1 cellular context compared by ENCODE assay signal in the genomic region with DNA sequence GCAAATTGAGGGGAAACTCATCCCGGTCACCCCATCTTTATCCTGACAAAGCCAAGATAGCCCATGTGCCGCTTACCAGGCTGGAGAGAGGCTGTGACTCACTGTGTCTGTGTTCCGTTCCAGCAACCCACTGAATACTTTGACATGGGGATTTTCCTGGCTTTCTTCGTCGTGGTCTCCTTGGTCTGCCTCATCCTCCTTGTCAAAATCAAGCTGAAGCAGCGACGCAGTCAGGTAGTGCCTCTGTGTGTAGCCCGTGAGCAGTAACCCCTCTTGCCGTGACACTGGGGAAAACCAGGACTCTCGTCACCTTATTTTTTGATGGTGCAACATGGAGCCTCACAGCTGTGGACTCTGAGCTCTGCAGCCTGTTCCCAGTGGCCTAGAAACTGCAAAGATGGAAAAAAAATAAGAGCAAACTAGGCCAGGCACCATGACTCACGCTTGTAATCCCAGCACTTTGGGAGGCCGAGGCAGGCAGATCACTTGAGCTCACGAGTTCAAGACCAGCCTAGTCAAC.
A peak's percentile ranks its signal among the peaks of the same experiment; 100 is the strongest.
TF ChIP-seq lines count a peak whose summit lies in the region.

No MANE protein-coding gene starts in this region.

TF ChIP-seq in HepG2, 621 proteins besides CTCF, POLR2A, EP300 and RAD21 (continued from another document):
- TF ChIP-seq, protein P1, sequence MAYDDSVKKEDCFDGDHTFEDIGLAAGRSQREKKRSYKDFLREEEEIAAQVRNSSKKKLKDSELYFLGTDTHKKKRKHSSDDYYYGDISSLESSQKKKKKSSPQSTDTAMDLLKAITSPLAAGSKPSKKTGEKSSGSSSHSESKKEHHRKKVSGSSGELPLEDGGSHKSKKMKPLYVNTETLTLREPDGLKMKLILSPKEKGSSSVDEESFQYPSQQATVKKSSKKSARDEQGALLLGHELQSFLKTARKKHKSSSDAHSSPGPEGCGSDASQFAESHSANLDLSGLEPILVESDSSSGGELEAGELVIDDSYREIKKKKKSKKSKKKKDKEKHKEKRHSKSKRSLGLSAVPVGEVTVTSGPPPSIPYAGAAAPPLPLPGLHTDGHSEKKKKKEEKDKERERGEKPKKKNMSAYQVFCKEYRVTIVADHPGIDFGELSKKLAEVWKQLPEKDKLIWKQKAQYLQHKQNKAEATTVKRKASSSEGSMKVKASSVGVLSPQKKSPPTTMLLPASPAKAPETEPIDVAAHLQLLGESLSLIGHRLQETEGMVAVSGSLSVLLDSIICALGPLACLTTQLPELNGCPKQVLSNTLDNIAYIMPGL (CRISPR knock-in tag; IDR thresholded peaks at IDR 0.05; ENCODE audit: borderline replicate concordance in 1 of 2, low read depth in 1 of 2): no peak
- TF ChIP-seq CEBPB (IDR thresholded peaks at IDR 0.05; ENCODE audit: borderline replicate concordance, low read depth, low read length): peak; percentile 69; the same call in 1 of the 2 replicates
- TF ChIP-seq KLF12 (CRISPR knock-in tag; IDR thresholded peaks at IDR 0.05; ENCODE audit: borderline replicate concordance): no peak
- no peak for TF ChIP-seq ZFP36L1 (CRISPR knock-in tag; IDR thresholded peaks at IDR 0.05)
- TF ChIP-seq SAP130 (CRISPR knock-in tag; IDR thresholded peaks at IDR 0.05; ENCODE audit: low read depth): 0 out of 2 replicates have a peak, but pooled peaks have one; percentile 19
- no peak for TF ChIP-seq NFIB (CRISPR knock-in tag; IDR thresholded peaks at IDR 0.05; ENCODE audit: borderline replicate concordance)
- no peak for TF ChIP-seq NAIF1 (CRISPR knock-in tag; IDR thresholded peaks at IDR 0.05; ENCODE audit: borderline replicate concordance)
- no peak for TF ChIP-seq ZBTB20 (CRISPR knock-in tag; IDR thresholded peaks at IDR 0.05; ENCODE audit: borderline replicate concordance, low read depth)
- no peak for TF ChIP-seq XRCC5 (optimal IDR thresholded peaks at IDR 0.05; ENCODE audit: low read length)
- TF ChIP-seq RBM22 (optimal IDR thresholded peaks at IDR 0.05; ENCODE audit: low read length): peak; percentile 64
- no peak for TF ChIP-seq ZSCAN29 (CRISPR knock-in tag; conservative IDR thresholded peaks at IDR 0.05)
- TF ChIP-seq KDM3A (CRISPR knock-in tag; IDR thresholded peaks at IDR 0.05; ENCODE audit: low read depth): no peak
- no peak for TF ChIP-seq SP2 (CRISPR knock-in tag; IDR thresholded peaks at IDR 0.05)
- TF ChIP-seq ZNF335 (CRISPR knock-in tag; IDR thresholded peaks at IDR 0.05): no peak
- TF ChIP-seq, protein P2, sequence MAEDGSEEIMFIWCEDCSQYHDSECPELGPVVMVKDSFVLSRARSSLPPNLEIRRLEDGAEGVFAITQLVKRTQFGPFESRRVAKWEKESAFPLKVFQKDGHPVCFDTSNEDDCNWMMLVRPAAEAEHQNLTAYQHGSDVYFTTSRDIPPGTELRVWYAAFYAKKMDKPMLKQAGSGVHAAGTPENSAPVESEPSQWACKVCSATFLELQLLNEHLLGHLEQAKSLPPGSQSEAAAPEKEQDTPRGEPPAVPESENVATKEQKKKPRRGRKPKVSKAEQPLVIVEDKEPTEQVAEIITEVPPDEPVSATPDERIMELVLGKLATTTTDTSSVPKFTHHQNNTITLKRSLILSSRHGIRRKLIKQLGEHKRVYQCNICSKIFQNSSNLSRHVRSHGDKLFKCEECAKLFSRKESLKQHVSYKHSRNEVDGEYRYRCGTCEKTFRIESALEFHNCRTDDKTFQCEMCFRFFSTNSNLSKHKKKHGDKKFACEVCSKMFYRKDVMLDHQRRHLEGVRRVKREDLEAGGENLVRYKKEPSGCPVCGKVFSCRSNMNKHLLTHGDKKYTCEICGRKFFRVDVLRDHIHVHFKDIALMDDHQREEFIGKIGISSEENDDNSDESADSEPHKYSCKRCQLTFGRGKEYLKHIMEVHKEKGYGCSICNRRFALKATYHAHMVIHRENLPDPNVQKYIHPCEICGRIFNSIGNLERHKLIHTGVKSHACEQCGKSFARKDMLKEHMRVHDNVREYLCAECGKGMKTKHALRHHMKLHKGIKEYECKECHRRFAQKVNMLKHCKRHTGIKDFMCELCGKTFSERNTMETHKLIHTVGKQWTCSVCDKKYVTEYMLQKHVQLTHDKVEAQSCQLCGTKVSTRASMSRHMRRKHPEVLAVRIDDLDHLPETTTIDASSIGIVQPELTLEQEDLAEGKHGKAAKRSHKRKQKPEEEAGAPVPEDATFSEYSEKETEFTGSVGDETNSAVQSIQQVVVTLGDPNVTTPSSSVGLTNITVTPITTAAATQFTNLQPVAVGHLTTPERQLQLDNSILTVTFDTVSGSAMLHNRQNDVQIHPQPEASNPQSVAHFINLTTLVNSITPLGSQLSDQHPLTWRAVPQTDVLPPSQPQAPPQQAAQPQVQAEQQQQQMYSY (CRISPR knock-in tag; IDR thresholded peaks at IDR 0.05): no peak
- no peak for TF ChIP-seq TRIM24 (CRISPR knock-in tag; IDR thresholded peaks at IDR 0.05)
- TF ChIP-seq, protein P3, sequence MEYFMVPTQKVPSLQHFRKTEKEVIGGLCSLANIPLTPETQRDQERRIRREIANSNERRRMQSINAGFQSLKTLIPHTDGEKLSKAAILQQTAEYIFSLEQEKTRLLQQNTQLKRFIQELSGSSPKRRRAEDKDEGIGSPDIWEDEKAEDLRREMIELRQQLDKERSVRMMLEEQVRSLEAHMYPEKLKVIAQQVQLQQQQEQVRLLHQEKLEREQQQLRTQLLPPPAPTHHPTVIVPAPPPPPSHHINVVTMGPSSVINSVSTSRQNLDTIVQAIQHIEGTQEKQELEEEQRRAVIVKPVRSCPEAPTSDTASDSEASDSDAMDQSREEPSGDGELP (IDR thresholded peaks at IDR 0.05; ENCODE audit: borderline replicate concordance, low read depth): peak; percentile 78; the same call in 1 of the 2 replicates
- TF ChIP-seq, protein P4, sequence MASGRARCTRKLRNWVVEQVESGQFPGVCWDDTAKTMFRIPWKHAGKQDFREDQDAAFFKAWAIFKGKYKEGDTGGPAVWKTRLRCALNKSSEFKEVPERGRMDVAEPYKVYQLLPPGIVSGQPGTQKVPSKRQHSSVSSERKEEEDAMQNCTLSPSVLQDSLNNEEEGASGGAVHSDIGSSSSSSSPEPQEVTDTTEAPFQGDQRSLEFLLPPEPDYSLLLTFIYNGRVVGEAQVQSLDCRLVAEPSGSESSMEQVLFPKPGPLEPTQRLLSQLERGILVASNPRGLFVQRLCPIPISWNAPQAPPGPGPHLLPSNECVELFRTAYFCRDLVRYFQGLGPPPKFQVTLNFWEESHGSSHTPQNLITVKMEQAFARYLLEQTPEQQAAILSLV (CRISPR knock-in tag; IDR thresholded peaks at IDR 0.05; ENCODE audit: borderline replicate concordance): no peak
- TF ChIP-seq, protein P5, sequence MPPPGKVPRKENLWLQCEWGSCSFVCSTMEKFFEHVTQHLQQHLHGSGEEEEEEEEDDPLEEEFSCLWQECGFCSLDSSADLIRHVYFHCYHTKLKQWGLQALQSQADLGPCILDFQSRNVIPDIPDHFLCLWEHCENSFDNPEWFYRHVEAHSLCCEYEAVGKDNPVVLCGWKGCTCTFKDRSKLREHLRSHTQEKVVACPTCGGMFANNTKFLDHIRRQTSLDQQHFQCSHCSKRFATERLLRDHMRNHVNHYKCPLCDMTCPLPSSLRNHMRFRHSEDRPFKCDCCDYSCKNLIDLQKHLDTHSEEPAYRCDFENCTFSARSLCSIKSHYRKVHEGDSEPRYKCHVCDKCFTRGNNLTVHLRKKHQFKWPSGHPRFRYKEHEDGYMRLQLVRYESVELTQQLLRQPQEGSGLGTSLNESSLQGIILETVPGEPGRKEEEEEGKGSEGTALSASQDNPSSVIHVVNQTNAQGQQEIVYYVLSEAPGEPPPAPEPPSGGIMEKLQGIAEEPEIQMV (CRISPR knock-in tag; IDR thresholded peaks at IDR 0.05; ENCODE audit: low read depth): no peak
- no peak for TF ChIP-seq PLRG1 (conservative IDR thresholded peaks at IDR 0.05)
- peak; percentile 81 for TF ChIP-seq FOSL2 (CRISPR knock-in tag; IDR thresholded peaks at IDR 0.05)
- TF ChIP-seq TCF12 (IDR thresholded peaks at IDR 0.05): no peak
- TF ChIP-seq TCF12 (CRISPR knock-in tag; IDR thresholded peaks at IDR 0.05): no peak
- TF ChIP-seq POLR2AphosphoS5 (IDR thresholded peaks at IDR 0.05; ENCODE audit: low read depth, low read length): no peak
- TF ChIP-seq NCOR1 (IDR thresholded peaks at IDR 0.05; ENCODE audit: borderline replicate concordance, low read length): 0 out of 2 replicates have a peak, but pooled peaks have one; percentile 36
- no peak for TF ChIP-seq ZNF660 (CRISPR knock-in tag; IDR thresholded peaks at IDR 0.05; ENCODE audit: borderline replicate concordance, low read depth)
- TF ChIP-seq ETV5 (CRISPR knock-in tag; IDR thresholded peaks at IDR 0.05; ENCODE audit: borderline replicate concordance): no peak
- TF ChIP-seq ZFX (CRISPR knock-in tag; IDR thresholded peaks at IDR 0.05; ENCODE audit: low read depth): peak; percentile 17; the same call in 1 of the 2 replicates
- 0 out of 2 replicates have a peak, but pooled peaks have one; percentile 15 for TF ChIP-seq FOSL1 (CRISPR knock-in tag; IDR thresholded peaks at IDR 0.05; ENCODE audit: borderline replicate concordance)
- TF ChIP-seq CCDC6 (CRISPR knock-in tag; IDR thresholded peaks at IDR 0.05): no peak
- TF ChIP-seq ZFP90 (CRISPR knock-in tag; IDR thresholded peaks at IDR 0.05; ENCODE audit: borderline replicate concordance): no peak
- no peak for TF ChIP-seq ZNF790 (CRISPR knock-in tag; IDR thresholded peaks at IDR 0.05; ENCODE audit: borderline replicate concordance)
